ENCODE assay signal across 10 cellular contexts in the genomic region with DNA sequence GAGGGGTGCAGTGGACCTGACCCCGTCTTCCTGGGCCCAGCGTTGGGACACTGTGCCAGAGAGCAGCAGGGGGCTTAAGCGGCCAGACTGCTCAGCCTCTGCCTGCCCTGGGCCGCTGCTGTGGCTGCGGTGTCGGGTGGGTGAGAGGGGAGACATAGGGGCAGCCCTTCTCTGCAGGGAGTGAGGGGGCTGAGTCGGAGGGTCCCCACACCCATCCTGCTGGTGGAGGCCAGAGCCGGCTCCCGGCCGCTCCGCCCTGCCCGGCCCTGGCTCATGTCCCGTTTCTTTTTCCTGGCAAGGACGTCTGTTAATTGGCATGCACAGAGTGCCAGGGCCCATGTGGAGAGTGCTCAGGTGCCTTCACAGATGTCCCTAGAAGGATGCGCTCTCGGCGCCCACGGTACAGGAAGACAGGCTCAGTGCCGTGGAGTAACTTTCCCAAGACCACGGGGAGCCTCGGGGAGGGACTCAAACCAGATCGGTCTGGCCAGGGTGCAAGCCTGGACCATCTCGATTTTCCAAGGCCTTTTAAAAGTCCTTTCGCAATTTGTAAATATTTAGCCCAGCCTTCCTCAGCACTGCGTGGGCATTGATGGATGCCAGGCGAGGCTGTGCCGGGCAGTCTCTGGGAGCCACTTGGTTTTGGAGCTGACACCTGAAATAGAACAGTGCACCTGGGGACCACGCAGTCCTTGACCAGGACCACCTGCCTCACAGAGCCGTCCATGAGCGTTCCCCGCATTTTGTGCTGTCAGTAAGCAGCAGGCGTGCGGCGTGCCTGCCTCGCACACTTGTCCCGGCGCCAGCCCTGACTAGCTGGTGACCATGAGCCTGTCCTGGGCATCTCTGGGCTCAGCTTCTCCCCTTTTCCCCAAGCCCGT.
DNase-seq lines count a peak whose midpoint lies in the region; ATAC-seq and TF ChIP-seq lines count a peak whose summit lies in the region.
"Had no signal": no experiment of that assay in that cellular context is flagged by ENCODE, and none has a peak within 500 bp of the region (broad histone marks: within the 10 kb centered on the region; RNA-seq: fewer than 3 reads in every experiment).

No MANE protein-coding gene starts in this region.

- peak overlapping the region in 1 of 2 donors; percentile 27 for H3K9ac ChIP-seq in colonic mucosa (ENCODE audit: low read depth in 2 of 2, low read length in 2 of 2)

- 50 to 57% methylated on average over 22 to 37 of the region's 38 CpGs for WGBS in tibial nerve, 2 donors

- TF ChIP-seq CTCF in tibial nerve (IDR thresholded peaks at IDR 0.05) (no peak), colonic mucosa (IDR thresholded peaks at IDR 0.05) (no peak)

- TF ChIP-seq EP300 in tibial nerve (IDR thresholded peaks at IDR 0.05): peak in 1 of 2 donors; percentile 55

- intact Hi-C loops in colonic mucosa (cut with DNase I): no loop called here

- H3K27ac Mint-ChIP-seq in stimulated activated naive CD8-positive, alpha-beta T cell treated with anti-CD3 and anti-CD28 coated beads, Interleukin-15, amount 100 ng/mL, for 72 hours: no peak overlapping the region

- H3K4me3 Mint-ChIP-seq in stimulated activated naive CD8-positive, alpha-beta T cell treated with anti-CD3 and anti-CD28 coated beads, Interleukin-15, amount 100 ng/mL, for 72 hours: no peak overlapping the region
- H3K4me3 Mint-ChIP-seq: effector memory CD8-positive, alpha-beta T cell had no signal

- DNase-seq in NCI-H1092 treated with DMSO at 0.1 percent for 48 hours (lab: John Stamatoyannopoulos, UW) (peak; percentile 29), mucosa of gallbladder (ENCODE audit: low spot score) (peak; percentile 64), tibial nerve (ENCODE audit: low spot score in 2 of 2) (no peak), colonic mucosa (no peak), OCI-M1 (lab: John Stamatoyannopoulos, UW) (no peak)
- no peak for DNase-seq in stimulated activated naive CD8-positive, alpha-beta T cell treated with anti-CD3 and anti-CD28 coated beads, Interleukin-15, amount 100 ng/mL, for 72 hours
- DNase-seq: activated effector memory CD4-positive, alpha-beta T cell treated with anti-CD3 and anti-CD28 coated beads, Interleukin-2, amount 50 U/mL, for 16 hours; effector memory CD8-positive, alpha-beta T cell; MV-4-11 had no signal

- no peak for ATAC-seq in stimulated activated naive CD8-positive, alpha-beta T cell treated with anti-CD3 and anti-CD28 coated beads, Interleukin-15, amount 100 ng/mL, for 72 hours
- ATAC-seq: effector memory CD8-positive, alpha-beta T cell had no signal

- H3K27ac ChIP-seq in cingulate gyrus (ENCODE audit: low read depth, low read length): peak overlapping the region; percentile 65
- peak overlapping the region; percentile 47 to 96 (median 84) for H3K27ac ChIP-seq in tibial nerve
- no peak overlapping the region for H3K27ac ChIP-seq in colonic mucosa

- peaks cover 66% of the 10 kb centered on the region for H3K4me1 Mint-ChIP-seq in stimulated activated naive CD8-positive, alpha-beta T cell treated with anti-CD3 and anti-CD28 coated beads, Interleukin-15, amount 100 ng/mL, for 72 hours

- H3K4me1 ChIP-seq in tibial nerve (peaks cover 3 to 100% (median 97%) of the 10 kb centered on the region in 4 donors), colonic mucosa (peaks cover 34% of the 10 kb centered on the region)

- H3K9me3 ChIP-seq in tibial nerve: no peaks in the 10 kb centered on the region
- H3K9me3 ChIP-seq in colonic mucosa: no peaks in the 10 kb centered on the region

- peaks cover 25% of the 10 kb centered on the region for H3K27me3 Mint-ChIP-seq in stimulated activated naive CD8-positive, alpha-beta T cell treated with anti-CD3 and anti-CD28 coated beads, Interleukin-15, amount 100 ng/mL, for 72 hours
- H3K27me3 Mint-ChIP-seq: effector memory CD8-positive, alpha-beta T cell had no signal

- no peaks in the 10 kb centered on the region for H3K27me3 ChIP-seq in tibial nerve
- H3K27me3 ChIP-seq in colonic mucosa: no peaks in the 10 kb centered on the region

- H3K36me3 ChIP-seq in tibial nerve: no peaks in the 10 kb centered on the region
- H3K36me3 ChIP-seq in colonic mucosa: no peaks in the 10 kb centered on the region

- no peaks in the 10 kb centered on the region for H3K9me3 Mint-ChIP-seq in stimulated activated naive CD8-positive, alpha-beta T cell treated with anti-CD3 and anti-CD28 coated beads, Interleukin-15, amount 100 ng/mL, for 72 hours
- H3K9me3 Mint-ChIP-seq: effector memory CD8-positive, alpha-beta T cell had no signal

- H3K4me3 ChIP-seq in tibial nerve (no peak overlapping the region), colonic mucosa (no peak overlapping the region)

- no peak for TF ChIP-seq POLR2A in tibial nerve (IDR thresholded peaks at IDR 0.05)

Comparison
In these comparisons a context has a peak if more than half of its experiments do, and no peak if none do; other contexts are left out.
1. DNase-seq: peak in NCI-H1092 treated with DMSO at 0.1 percent for 48 hours (single experiment) and mucosa of gallbladder (single experiment); none in tibial nerve (0 of 2), stimulated activated naive CD8-positive, alpha-beta T cell treated with anti-CD3 and anti-CD28 coated beads, Interleukin-15, amount 100 ng/mL, for 72 hours (0 of 2), colonic mucosa (single experiment) and OCI-M1 (single experiment).